Comparison of ENCODE assay signal across 1 cellular context in genomic region chr19:10835754-10836477, GRCh38.
TF ChIP-seq lines count a peak whose summit lies in the region.

A gene with protein sequence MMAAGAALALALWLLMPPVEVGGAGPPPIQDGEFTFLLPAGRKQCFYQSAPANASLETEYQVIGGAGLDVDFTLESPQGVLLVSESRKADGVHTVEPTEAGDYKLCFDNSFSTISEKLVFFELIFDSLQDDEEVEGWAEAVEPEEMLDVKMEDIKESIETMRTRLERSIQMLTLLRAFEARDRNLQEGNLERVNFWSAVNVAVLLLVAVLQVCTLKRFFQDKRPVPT (minus strand): TSS chr19:10836212. CDS start chr19:10836191, 21 bp downstream.

TF ChIP-seq in WTC11, 78 proteins besides CTCF, POLR2A, EP300 and RAD21 (continued from another document):
- 0 out of 2 replicates have a peak, but pooled peaks have one; percentile 14 for TF ChIP-seq HMGXB4 (CRISPR knock-in tag; IDR thresholded peaks at IDR 0.05)
- 0 out of 2 replicates have a peak, but pooled peaks have one; percentile 57 for TF ChIP-seq MYBL2 (CRISPR knock-in tag; IDR thresholded peaks at IDR 0.05)
- TF ChIP-seq CBFB (CRISPR knock-in tag; IDR thresholded peaks at IDR 0.05; ENCODE audit: low read depth), result no peak
- TF ChIP-seq ZNF671 (CRISPR knock-in tag; IDR thresholded peaks at IDR 0.05), result peak; percentile 34; the same call in 1 of the 2 replicates
- no peak for TF ChIP-seq FOXJ3 (CRISPR knock-in tag; IDR thresholded peaks at IDR 0.05; ENCODE audit: borderline replicate concordance)
- TF ChIP-seq, protein P1, sequence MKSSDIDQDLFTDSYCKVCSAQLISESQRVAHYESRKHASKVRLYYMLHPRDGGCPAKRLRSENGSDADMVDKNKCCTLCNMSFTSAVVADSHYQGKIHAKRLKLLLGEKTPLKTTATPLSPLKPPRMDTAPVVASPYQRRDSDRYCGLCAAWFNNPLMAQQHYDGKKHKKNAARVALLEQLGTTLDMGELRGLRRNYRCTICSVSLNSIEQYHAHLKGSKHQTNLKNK (CRISPR knock-in tag; IDR thresholded peaks at IDR 0.05), result no peak
- peak; percentile 7; the same call in 1 of the 2 replicates for TF ChIP-seq FOXK1 (CRISPR knock-in tag; IDR thresholded peaks at IDR 0.05)
- TF ChIP-seq ZNF317 (CRISPR knock-in tag; IDR thresholded peaks at IDR 0.05; ENCODE audit: borderline replicate concordance, low read depth), result no peak
- no peak for TF ChIP-seq ESRRA (CRISPR knock-in tag; IDR thresholded peaks at IDR 0.05; ENCODE audit: borderline replicate concordance)
- no peak for TF ChIP-seq MAX (CRISPR knock-in tag; IDR thresholded peaks at IDR 0.05)
- TF ChIP-seq, protein P2, sequence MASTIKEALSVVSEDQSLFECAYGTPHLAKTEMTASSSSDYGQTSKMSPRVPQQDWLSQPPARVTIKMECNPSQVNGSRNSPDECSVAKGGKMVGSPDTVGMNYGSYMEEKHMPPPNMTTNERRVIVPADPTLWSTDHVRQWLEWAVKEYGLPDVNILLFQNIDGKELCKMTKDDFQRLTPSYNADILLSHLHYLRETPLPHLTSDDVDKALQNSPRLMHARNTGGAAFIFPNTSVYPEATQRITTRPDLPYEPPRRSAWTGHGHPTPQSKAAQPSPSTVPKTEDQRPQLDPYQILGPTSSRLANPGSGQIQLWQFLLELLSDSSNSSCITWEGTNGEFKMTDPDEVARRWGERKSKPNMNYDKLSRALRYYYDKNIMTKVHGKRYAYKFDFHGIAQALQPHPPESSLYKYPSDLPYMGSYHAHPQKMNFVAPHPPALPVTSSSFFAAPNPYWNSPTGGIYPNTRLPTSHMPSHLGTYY (CRISPR knock-in tag; IDR thresholded peaks at IDR 0.05), result 0 out of 2 replicates have a peak, but pooled peaks have one; percentile 14
- TF ChIP-seq, protein P3, sequence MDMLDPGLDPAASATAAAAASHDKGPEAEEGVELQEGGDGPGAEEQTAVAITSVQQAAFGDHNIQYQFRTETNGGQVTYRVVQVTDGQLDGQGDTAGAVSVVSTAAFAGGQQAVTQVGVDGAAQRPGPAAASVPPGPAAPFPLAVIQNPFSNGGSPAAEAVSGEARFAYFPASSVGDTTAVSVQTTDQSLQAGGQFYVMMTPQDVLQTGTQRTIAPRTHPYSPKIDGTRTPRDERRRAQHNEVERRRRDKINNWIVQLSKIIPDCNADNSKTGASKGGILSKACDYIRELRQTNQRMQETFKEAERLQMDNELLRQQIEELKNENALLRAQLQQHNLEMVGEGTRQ (CRISPR knock-in tag; IDR thresholded peaks at IDR 0.05), result no peak
- peak; percentile 76 for TF ChIP-seq SP1 (CRISPR knock-in tag; conservative IDR thresholded peaks at IDR 0.05)
- peak; percentile 50; the same call in 1 of the 2 replicates for TF ChIP-seq TP53 (CRISPR knock-in tag; IDR thresholded peaks at IDR 0.05)
- no peak for TF ChIP-seq EMX1 (CRISPR knock-in tag; IDR thresholded peaks at IDR 0.05)
- peak; percentile 58; the same call in 1 of the 2 replicates for TF ChIP-seq NFE2L1 (CRISPR knock-in tag; IDR thresholded peaks at IDR 0.05)
- TF ChIP-seq ZNF396 (CRISPR knock-in tag; IDR thresholded peaks at IDR 0.05; ENCODE audit: borderline replicate concordance), result no peak
- 0 out of 2 replicates have a peak, but pooled peaks have one; percentile 66 for TF ChIP-seq ZNF416 (CRISPR knock-in tag; IDR thresholded peaks at IDR 0.05)
- TF ChIP-seq MXD4 (CRISPR knock-in tag; IDR thresholded peaks at IDR 0.05; ENCODE audit: borderline replicate concordance), result no peak
